16 cellular contexts compared by ENCODE assay signal in the genomic region with DNA sequence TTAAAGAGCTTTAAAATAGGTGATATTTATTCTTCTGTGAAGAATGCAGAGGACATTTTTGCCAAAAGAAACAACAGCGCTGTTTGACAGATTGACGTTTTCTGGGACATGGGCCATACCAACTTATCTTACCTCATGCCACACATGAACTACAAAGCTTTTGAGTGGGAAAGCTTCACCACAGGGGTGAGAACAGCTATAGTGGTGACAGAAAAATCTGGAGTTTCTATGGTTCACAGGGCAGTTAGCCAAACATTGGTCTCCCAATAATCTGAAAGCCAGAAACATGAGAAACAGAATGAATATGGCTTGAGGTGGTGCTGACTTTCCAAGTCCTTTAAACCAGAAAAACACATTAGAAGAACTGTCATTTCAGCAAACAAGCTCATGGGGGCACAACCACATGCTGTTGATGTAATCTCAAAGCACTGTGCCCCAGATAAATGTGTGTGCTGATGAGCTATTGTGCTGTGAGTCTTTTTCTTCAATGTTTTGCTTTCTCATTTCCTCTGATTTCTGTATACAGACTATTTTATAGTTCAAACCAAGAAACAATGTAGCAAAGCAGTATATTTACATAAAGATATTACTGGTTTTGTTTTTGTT.
A peak's percentile ranks its signal among the peaks of the same experiment; 100 is the strongest.
DNase-seq lines count a peak whose midpoint lies in the region; ATAC-seq and TF ChIP-seq lines count a peak whose summit lies in the region.
"Had no signal": no experiment of that assay in that cellular context is flagged by ENCODE, and none has a peak within 500 bp of the region (broad histone marks: within the 10 kb centered on the region; RNA-seq: fewer than 3 reads in every experiment).

No MANE protein-coding gene starts in this region.

- intact Hi-C loops in left cardiac atrium (cut with DNase I), result no loop called here

- in situ Hi-C loops in astrocyte of the cerebellum (cut with HindIII; ENCODE audit: low sequenced_read_pairs), result no loop called here

- peak; percentile 84 to 91 for ATAC-seq in left cardiac atrium
- ATAC-seq in GM18519 (IDR thresholded peaks at IDR 0.05; ENCODE audit: low FRiP score, unreplicated experiment), result no peak
- ATAC-seq: stimulated activated effector memory CD8-positive, alpha-beta T cell treated with anti-CD3 and anti-CD28 coated beads, Interleukin-12 subunit alpha, Interleukin-12 subunit beta, amount 100 ng/mL, for 72 hours had no signal

- no peak overlapping the region for H3K4me3 Mint-ChIP-seq in activated CD4-positive, alpha-beta memory T cell treated with anti-CD3 and anti-CD28 coated beads, Interleukin-2, amount 10 ng/mL, durations not matched to agents 7 days and 5 days
- H3K4me3 Mint-ChIP-seq: CD14-positive monocyte; stimulated activated effector memory CD8-positive, alpha-beta T cell treated with anti-CD3 and anti-CD28 coated beads, Interleukin-12 subunit alpha, Interleukin-12 subunit beta, amount 100 ng/mL, for 72 hours had no signal

- no peak overlapping the region for H3K4me3 ChIP-seq in astrocyte of the cerebellum (ENCODE audit: low read depth, low read length)

- peak; percentile 4 for DNase-seq in HT1080 (ENCODE audit: low read depth)
- peak; percentile 89 for DNase-seq in astrocyte of the cerebellum (ENCODE audit: low read depth)
- DNase-seq in left cardiac atrium, result no peak
- DNase-seq in kidney glomerular epithelial cell (lab: John Stamatoyannopoulos, UW), result no peak
- no peak for DNase-seq in SIG-M5 (lab: John Stamatoyannopoulos, UW)
- DNase-seq in activated CD4-positive, alpha-beta memory T cell treated with anti-CD3 and anti-CD28 coated beads, Interleukin-2, amount 10 ng/mL, durations not matched to agents 7 days and 5 days, result no peak
- DNase-seq: activated T-cell treated with anti-CD3 and anti-CD28 coated beads, Interleukin-2, amount 50 U/mL, for 1 hour; anterior cingulate cortex; NCI-H2107 had no signal

- peaks cover 4% of the 10 kb centered on the region for H3K9me3 Mint-ChIP-seq in activated CD4-positive, alpha-beta memory T cell treated with anti-CD3 and anti-CD28 coated beads, Interleukin-2, amount 10 ng/mL, durations not matched to agents 7 days and 5 days

- H3K27ac Mint-ChIP-seq in activated CD4-positive, alpha-beta memory T cell treated with anti-CD3 and anti-CD28 coated beads, Interleukin-2, amount 10 ng/mL, durations not matched to agents 7 days and 5 days, result no peak overlapping the region
- H3K27ac Mint-ChIP-seq: CD14-positive monocyte; stimulated activated effector memory CD8-positive, alpha-beta T cell treated with anti-CD3 and anti-CD28 coated beads, Interleukin-12 subunit alpha, Interleukin-12 subunit beta, amount 100 ng/mL, for 72 hours had no signal

- POLR2A ChIA-PET in activated CD4-positive, alpha-beta memory T cell treated with anti-CD3 and anti-CD28 coated beads, Interleukin-2, amount 10 ng/mL, durations not matched to agents 7 days and 5 days (lab: Charles Lee), result no interaction called here

- CTCF ChIA-PET in activated CD4-positive, alpha-beta memory T cell treated with anti-CD3 and anti-CD28 coated beads, Interleukin-2, amount 10 ng/mL, durations not matched to agents 7 days and 5 days (lab: Charles Lee), result no interaction called here

- no peaks in the 10 kb centered on the region for H3K36me3 Mint-ChIP-seq in activated CD4-positive, alpha-beta memory T cell treated with anti-CD3 and anti-CD28 coated beads, Interleukin-2, amount 10 ng/mL, durations not matched to agents 7 days and 5 days (ENCODE audit: low read depth)
- H3K36me3 Mint-ChIP-seq: CD14-positive monocyte; stimulated activated effector memory CD8-positive, alpha-beta T cell treated with anti-CD3 and anti-CD28 coated beads, Interleukin-12 subunit alpha, Interleukin-12 subunit beta, amount 100 ng/mL, for 72 hours had no signal

- peak; percentile 12; the same call in 1 of the 2 replicates for TF ChIP-seq CTCF in C4-2B (conservative IDR thresholded peaks at IDR 0.05)
- no peak for TF ChIP-seq CTCF in astrocyte of the cerebellum (IDR thresholded peaks at IDR 0.05; ENCODE audit: low read depth, low read length, missing control alignments)

- no peak overlapping the region for H3K27ac ChIP-seq in C4-2B
- H3K27ac ChIP-seq: epithelial cell of prostate, neutrophil, VCaP had no signal

- no peaks in the 10 kb centered on the region for H3K4me1 Mint-ChIP-seq in activated CD4-positive, alpha-beta memory T cell treated with anti-CD3 and anti-CD28 coated beads, Interleukin-2, amount 10 ng/mL, durations not matched to agents 7 days and 5 days
- H3K4me1 Mint-ChIP-seq: CD14-positive monocyte; stimulated activated effector memory CD8-positive, alpha-beta T cell treated with anti-CD3 and anti-CD28 coated beads, Interleukin-12 subunit alpha, Interleukin-12 subunit beta, amount 100 ng/mL, for 72 hours had no signal

- H3K27me3 Mint-ChIP-seq in activated CD4-positive, alpha-beta memory T cell treated with anti-CD3 and anti-CD28 coated beads, Interleukin-2, amount 10 ng/mL, durations not matched to agents 7 days and 5 days, result no peaks in the 10 kb centered on the region

Comparison
In these comparisons a context has a peak if more than half of its experiments do, and no peak if none do; other contexts are left out.
1. DNase-seq: peak in HT1080 (single experiment) and astrocyte of the cerebellum (single experiment); none in left cardiac atrium (single experiment), kidney glomerular epithelial cell (single experiment), SIG-M5 (single experiment) and activated CD4-positive, alpha-beta memory T cell treated with anti-CD3 and anti-CD28 coated beads, Interleukin-2, amount 10 ng/mL, durations not matched to agents 7 days and 5 days (single experiment).